ENCODE assay signal across 8 cellular contexts in genomic region chr11:3423138-3423715, GRCh38. TPM values are rescaled to one million over a fixed set of nuclear protein-coding genes. Genes with fewer than 3 reads are reported as not detected.
DNase-seq lines count a peak whose midpoint lies in the region; ATAC-seq, FAIRE-seq and TF ChIP-seq lines count a peak whose summit lies in the region.
"Not testable (repeated sequence)": the region's sequence is repeated elsewhere in the genome, so short reads cannot be mapped to it uniquely, and the experiment has no call there.

No MANE protein-coding gene starts in this region.

- not testable (repeated sequence) for H3K4me1 Mint-ChIP-seq in astrocyte (ENCODE audit: low read depth, unreplicated experiment)

- ATAC-seq in A549 = 0 out of 6 replicates have a peak, but pooled peaks of 1 of the 2 experiments have one; percentile 40
- ATAC-seq in lung (ENCODE audit: insufficient read depth, low FRiP score); gastrocnemius medialis: not testable (repeated sequence)

- H2AFZ ChIP-seq in SU-DHL-6 (ENCODE audit: low read depth, low read length, severe bottlenecking) (peak overlapping the region; percentile 45), astrocyte (ENCODE audit: low read depth, low read length) (peak overlapping the region; percentile 69)

- peak overlapping the region; percentile 58 for H3K4me3 ChIP-seq in A549
- H3K4me3 ChIP-seq in LNCaP clone FGC (ENCODE audit: low read depth, low read length) = peak overlapping the region; percentile 53
- peak overlapping the region; percentile 64 for H3K4me3 ChIP-seq in SU-DHL-6 (ENCODE audit: insufficient read depth, low read length, poor library complexity, severe bottlenecking)
- peak overlapping the region; percentile 50 for H3K4me3 ChIP-seq in astrocyte (ENCODE audit: insufficient read depth, low read depth, low read length)
- peak overlapping the region; percentile 49 for H3K4me3 ChIP-seq in fibroblast of mammary gland (ENCODE audit: control insufficient read depth, low read depth, low read length)
- H3K4me3 ChIP-seq in lung = peak overlapping the region; percentile 35
- peak overlapping the region; percentile 66 to 96 (median 86) for H3K4me3 ChIP-seq in gastrocnemius medialis

- H4K20me1 ChIP-seq in SU-DHL-6 (ENCODE audit: low read depth, low read length); astrocyte (ENCODE audit: insufficient read depth, low read length): not testable (repeated sequence)

- not testable (repeated sequence) for TF ChIP-seq RAD21 in A549 (conservative IDR thresholded peaks at IDR 0.05 in 1 of 2, IDR thresholded peaks at IDR 0.05 in 1 of 2)

- in situ Hi-C loops in gastrocnemius medialis (cut with MboI; ENCODE audit: low sequenced_read_pairs in 4 of 4) = loop anchor here in 1 of 4 donors (25.0 kb wide), 1 partner anchor 186 kb away; the partner anchor contains the start of gene MRGPRE

- H3K36me3 Mint-ChIP-seq in astrocyte (ENCODE audit: low read depth, unreplicated experiment) = not testable (repeated sequence)

- not testable (repeated sequence) for H3K4me1 ChIP-seq in A549; astrocyte (ENCODE audit: insufficient read depth, low read length); lung (ENCODE audit: control insufficient read depth in 2 of 2, insufficient read depth in 2 of 2, low read length in 2 of 2)
- H3K4me1 ChIP-seq in gastrocnemius medialis = peaks cover 6 to 11% of the 10 kb centered on the region in 2 donors

- not testable (repeated sequence) for H3K9me3 ChIP-seq in A549; SU-DHL-6 (ENCODE audit: insufficient read depth, low read length); astrocyte (ENCODE audit: insufficient read depth, low read depth, low read length); lung (ENCODE audit: control insufficient read depth in 2 of 2, insufficient read depth in 1 of 2, low read length in 1 of 2); gastrocnemius medialis

- H3K4me2 ChIP-seq in A549 = peak overlapping the region; percentile 85
- H3K4me2 ChIP-seq in SU-DHL-6 (ENCODE audit: low read depth, low read length, poor library complexity, severe bottlenecking) = peak overlapping the region; percentile 58
- peak overlapping the region; percentile 88 for H3K4me2 ChIP-seq in astrocyte (ENCODE audit: low read length)

- H3K4me3 Mint-ChIP-seq in astrocyte (ENCODE audit: unreplicated experiment) = peak overlapping the region; percentile 81

- not testable (repeated sequence) for H3K36me3 ChIP-seq in SU-DHL-6 (ENCODE audit: low read length); astrocyte (ENCODE audit: insufficient read depth, low read length); lung (ENCODE audit: control insufficient read depth in 2 of 2, insufficient read depth in 2 of 2, low read length in 2 of 2); gastrocnemius medialis

- not testable (repeated sequence) for TF ChIP-seq CTCF in A549 (IDR thresholded peaks at IDR 0.05); LNCaP clone FGC (IDR thresholded peaks at IDR 0.05; ENCODE audit: control insufficient read depth, extremely low read depth, insufficient read depth); SU-DHL-6 (IDR thresholded peaks at IDR 0.05; ENCODE audit: insufficient read depth, low read length, poor library complexity, severe bottlenecking); astrocyte (IDR thresholded peaks at IDR 0.05; ENCODE audit: insufficient read depth, low read depth, low read length); fibroblast of mammary gland (conservative IDR thresholded peaks at IDR 0.05; ENCODE audit: control insufficient read depth, insufficient read depth, low read depth, low read length); lung (IDR thresholded peaks at IDR 0.05; ENCODE audit: control extremely low read depth, extremely low read depth); gastrocnemius medialis (IDR thresholded peaks at IDR 0.05 in 4 of 5, conservative IDR thresholded peaks at IDR 0.05 in 1 of 5)

- H3K27ac Mint-ChIP-seq in astrocyte (ENCODE audit: unreplicated experiment) = peak overlapping the region; percentile 12

- intact Hi-C loops in gastrocnemius medialis (cut with DNase I; ENCODE audit: low total_unique reads) = loop anchor here (2.0 to 5.0 kb wide), 2 partner anchors 44 to 521 kb away; partner anchors contain the start of gene ZNF195

- FAIRE-seq in A549 (lab: Jason Lieb, UNC); astrocyte (lab: Jason Lieb, UNC): not testable (repeated sequence)

- TF ChIP-seq POLR2A in A549 (IDR thresholded peaks at IDR 0.05; ENCODE audit: low read length) = not testable (repeated sequence)
- peak; percentile 24 to 41 for TF ChIP-seq POLR2A in gastrocnemius medialis (IDR thresholded peaks at IDR 0.05)

- 0% methylated on average over 8 of the region's 45 CpGs for WGBS in A549 (ENCODE audit: missing lambda C conversion rate)
- WGBS in lung, 2 donors = 0 to 1% methylated on average over 34 to 42 of the region's 45 CpGs

- not testable (repeated sequence) for H3K27me3 ChIP-seq in SU-DHL-6 (ENCODE audit: low read length); astrocyte (ENCODE audit: insufficient read depth, low read length); lung (ENCODE audit: control insufficient read depth, insufficient read depth); gastrocnemius medialis

- not testable (repeated sequence) for H3K9me3 Mint-ChIP-seq in astrocyte (ENCODE audit: unreplicated experiment)

- POLR2A ChIA-PET in A549 (lab: Yijun Ruan, JAX) = interaction anchor here (0.8 to 1.4 kb wide), 2 partner anchors 44 to 494 kb away, joined by 3 to 4 read pairs; partner anchors contain the start of genes PHLDA2 and ZNF195

- DNase-seq in A549 (ENCODE audit: low read depth in 1 of 2, low spot score in 1 of 2) = peak in 1 of 2 experiments; percentile 14
- DNase-seq in GM04504 (ENCODE audit: low read depth) = peak; percentile 17
- DNase-seq in LNCaP clone FGC (ENCODE audit: low read depth); astrocyte (ENCODE audit: low read depth); fibroblast of mammary gland (ENCODE audit: low read depth); gastrocnemius medialis: not testable (repeated sequence)
- peak; percentile 35 for DNase-seq in lung (ENCODE audit: low spot score)

- H3K9ac ChIP-seq in SU-DHL-6 (ENCODE audit: low read length) (peak overlapping the region; percentile 51), astrocyte (ENCODE audit: low read length) (peak overlapping the region; percentile 76)

- not testable (repeated sequence) for H3F3A ChIP-seq in SU-DHL-6 (ENCODE audit: insufficient read depth)

- H3K79me2 ChIP-seq in SU-DHL-6 (ENCODE audit: insufficient read depth, low read length); astrocyte (ENCODE audit: insufficient read depth, low read length): not testable (repeated sequence)

- H3K27me3 Mint-ChIP-seq in astrocyte (ENCODE audit: low read depth, unreplicated experiment) = not testable (repeated sequence)

- H3K27ac ChIP-seq in A549 (peak overlapping the region; percentile 62 to 81; a peak in 4 of 6 replicates), lung (ENCODE audit: low read depth in 1 of 2, low read length in 1 of 2) (peak overlapping the region in 1 of 2 donors; percentile 14), gastrocnemius medialis (peak overlapping the region; percentile 78 to 91 (median 85))
- not testable (repeated sequence) for H3K27ac ChIP-seq in SU-DHL-6 (ENCODE audit: low read depth, low read length); astrocyte (ENCODE audit: low read depth, low read length)

- TF ChIP-seq EP300 in A549 (IDR thresholded peaks at IDR 0.05) = not testable (repeated sequence)

- CTCF ChIA-PET in A549 (lab: Yijun Ruan, JAX) = interaction anchor here (1.0 kb wide), 1 partner anchor 15 kb away, joined by 3 read pairs; no protein-coding TSS in a partner anchor

- H3K9me2 ChIP-seq in SU-DHL-6 (replicated peaks; ENCODE audit: insufficient read depth, low read length) = not testable (repeated sequence)

RNA-seq across cellular contexts. Expression of gene ZNF195, which starts 44.3 kb away (rescaled TPM):
- polyA plus RNA-seq in A549 (2011; rRNA removed) (30.1 and 30.9 TPM in 2 replicates), A549 (2017; fragmentation: RNase III; extraction: RNeasy Plus Mini Kit Qiagen cat#74134 plus additional on column Dnase treatment) (17.3 to 22.0 TPM (median 21.8 TPM) in 3 replicates), lung (10 to 100 TPM; 13.2 to 16.4 TPM)
- polyA plus RNA-seq in A549 (2012; cell fraction: cytosol; rRNA removed) = 12.3 and 12.7 TPM in 2 replicates
- 21.7 and 25.3 TPM in 2 replicates for polyA plus RNA-seq in A549 (2012; cell fraction: nucleus; rRNA removed)
- 29.7 and 38.7 TPM in 2 replicates for polyA minus RNA-seq in A549 (2011; rRNA and poly(A)+ RNA removed)
- total RNA-seq in astrocyte (42.1 and 57.5 TPM in 2 replicates), lung (10 to 100 TPM; 22.9 to 29.6 TPM), gastrocnemius medialis (10 to 100 TPM in 2 of 4 donors, 1 to 10 TPM in 2; 4.8 to 23.4 (median 8.3) TPM)

Comparison
In these comparisons a context has a peak if more than half of its experiments do, and no peak if none do; other contexts are left out.
1. H3K4me3 ChIP-seq: peak in every context shown above with its lines; median percentile 86 in gastrocnemius medialis; 64 in SU-DHL-6; 58 in A549; 53 in LNCaP clone FGC; 50 in astrocyte; 49 in fibroblast of mammary gland; 35 in lung.